ENCODE assay signal across 14 cellular contexts in the genomic region with DNA sequence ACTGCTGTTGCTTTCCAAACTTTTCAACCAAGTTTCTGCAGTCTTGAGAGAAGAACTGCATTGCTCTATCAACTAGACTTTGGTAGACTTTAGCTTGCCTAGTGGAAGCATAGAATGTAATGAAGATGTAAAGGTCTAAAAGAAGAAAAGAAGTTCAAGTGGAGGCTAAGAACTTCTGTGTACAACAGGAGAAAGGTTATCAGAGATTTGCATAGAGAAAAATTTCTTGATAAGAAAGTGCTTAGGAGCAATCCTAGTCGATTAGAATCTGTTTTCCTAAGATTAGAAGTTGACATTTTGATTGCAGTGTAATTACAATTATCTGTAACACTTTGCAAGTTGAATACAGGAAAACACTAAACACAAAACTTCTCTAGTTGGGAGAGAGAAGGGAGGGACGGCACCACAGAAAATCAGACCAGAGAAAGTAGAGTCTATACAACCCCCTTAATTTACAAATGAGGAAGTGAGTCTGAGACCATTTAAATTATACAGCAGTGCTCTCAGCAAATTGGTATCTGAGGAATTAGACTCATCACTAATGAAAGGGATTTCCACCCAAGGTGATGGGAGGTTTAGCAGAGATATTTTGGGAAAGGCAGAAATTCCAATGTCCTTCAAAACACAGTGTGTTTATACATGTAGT.
DNase-seq lines count a peak whose midpoint lies in the region; ATAC-seq lines count a peak whose summit lies in the region.
"Had no signal": no experiment of that assay in that cellular context is flagged by ENCODE, and none has a peak within 500 bp of the region (broad histone marks: within the 10 kb centered on the region; RNA-seq: fewer than 3 reads in every experiment).

No MANE protein-coding gene starts in this region.

- DNase-seq in NOMO-1 (lab: John Stamatoyannopoulos, UW; ENCODE audit: unreplicated experiment in 2 of 2) (peak; percentile 10 to 21), NOMO-1 treated with dmso at 0.1 percent for 144 hours (lab: John Stamatoyannopoulos, UW; ENCODE audit: unreplicated experiment) (no peak), DMS153 treated with DMSO at 0.1 percent for 48 hours (lab: John Stamatoyannopoulos, UW; ENCODE audit: unreplicated experiment) (no peak), NCI-H1694 treated with DMSO at 0.1 percent for 48 hours (lab: John Stamatoyannopoulos, UW) (no peak)
- DNase-seq in activated T-helper 2 cell treated with anti-CD3 and anti-CD28 coated beads, Interferon-gamma antibody, Interleukin-2, Interleukin-4, amounts not matched to agents 10 μg/mL and 5 μg/mL and 100 μg/mL, durations not matched to agents 14 hours and 24 hours and 36 hours (ENCODE audit: low spot score) = no peak
- DNase-seq: 8988T; activated naive CD8-positive, alpha-beta T cell treated with anti-CD3 and anti-CD28 coated beads for 36 hours; DMS53; H7; Karpas-422; midbrain had no signal

- no peaks in the 10 kb centered on the region for H3K27me3 Mint-ChIP-seq in activated T-helper 2 cell treated with anti-CD3 and anti-CD28 coated beads, Interferon-gamma antibody, Interleukin-2, Interleukin-4, amounts not matched to agents 10 μg/mL and 5 μg/mL and 100 μg/mL, durations not matched to agents 14 hours and 24 hours and 36 hours (ENCODE audit: low read depth)

- H3K4me3 Mint-ChIP-seq in activated T-helper 2 cell treated with anti-CD3 and anti-CD28 coated beads, Interferon-gamma antibody, Interleukin-2, Interleukin-4, amounts not matched to agents 10 μg/mL and 5 μg/mL and 100 μg/mL, durations not matched to agents 14 hours and 24 hours and 36 hours (ENCODE audit: low read depth) = no peak overlapping the region
- H3K4me3 Mint-ChIP-seq: activated naive CD8-positive, alpha-beta T cell treated with anti-CD3 and anti-CD28 coated beads for 36 hours had no signal

- no peak overlapping the region for H3K27ac Mint-ChIP-seq in activated T-helper 2 cell treated with anti-CD3 and anti-CD28 coated beads, Interferon-gamma antibody, Interleukin-2, Interleukin-4, amounts not matched to agents 10 μg/mL and 5 μg/mL and 100 μg/mL, durations not matched to agents 14 hours and 24 hours and 36 hours
- H3K27ac Mint-ChIP-seq: activated naive CD8-positive, alpha-beta T cell treated with anti-CD3 and anti-CD28 coated beads for 36 hours had no signal

- no peaks in the 10 kb centered on the region for H3K36me3 Mint-ChIP-seq in activated T-helper 2 cell treated with anti-CD3 and anti-CD28 coated beads, Interferon-gamma antibody, Interleukin-2, Interleukin-4, amounts not matched to agents 10 μg/mL and 5 μg/mL and 100 μg/mL, durations not matched to agents 14 hours and 24 hours and 36 hours (ENCODE audit: low read depth)
- H3K36me3 Mint-ChIP-seq: activated naive CD8-positive, alpha-beta T cell treated with anti-CD3 and anti-CD28 coated beads for 36 hours had no signal

- ATAC-seq in HG02588 (IDR thresholded peaks at IDR 0.05; ENCODE audit: unreplicated experiment) (peak; percentile 90), HG03460 (IDR thresholded peaks at IDR 0.05; ENCODE audit: unreplicated experiment) (peak; percentile 68), GM18873 (IDR thresholded peaks at IDR 0.05; ENCODE audit: low FRiP score, unreplicated experiment) (no peak)

- intact Hi-C loops in activated T-helper 2 cell treated with anti-CD3 and anti-CD28 coated beads, Interferon-gamma antibody, Interleukin-2, Interleukin-4, amounts not matched to agents 10 μg/mL and 5 μg/mL and 100 μg/mL, durations not matched to agents 14 hours and 24 hours and 36 hours (cut with micrococcal nuclease) = no loop called here

- no peaks in the 10 kb centered on the region for H3K4me1 Mint-ChIP-seq in activated T-helper 2 cell treated with anti-CD3 and anti-CD28 coated beads, Interferon-gamma antibody, Interleukin-2, Interleukin-4, amounts not matched to agents 10 μg/mL and 5 μg/mL and 100 μg/mL, durations not matched to agents 14 hours and 24 hours and 36 hours (ENCODE audit: low read depth)
- H3K4me1 Mint-ChIP-seq: activated naive CD8-positive, alpha-beta T cell treated with anti-CD3 and anti-CD28 coated beads for 36 hours had no signal

- no peaks in the 10 kb centered on the region for H3K9me3 Mint-ChIP-seq in activated T-helper 2 cell treated with anti-CD3 and anti-CD28 coated beads, Interferon-gamma antibody, Interleukin-2, Interleukin-4, amounts not matched to agents 10 μg/mL and 5 μg/mL and 100 μg/mL, durations not matched to agents 14 hours and 24 hours and 36 hours
- H3K9me3 Mint-ChIP-seq: activated naive CD8-positive, alpha-beta T cell treated with anti-CD3 and anti-CD28 coated beads for 36 hours had no signal

Comparison
In these comparisons a context has a peak if more than half of its experiments do, and no peak if none do; other contexts are left out.
1. DNase-seq: peak in NOMO-1 (2 of 2); none in NOMO-1 treated with dmso at 0.1 percent for 144 hours (single experiment), DMS153 treated with DMSO at 0.1 percent for 48 hours (single experiment), NCI-H1694 treated with DMSO at 0.1 percent for 48 hours (single experiment) and activated T-helper 2 cell treated with anti-CD3 and anti-CD28 coated beads, Interferon-gamma antibody, Interleukin-2, Interleukin-4, amounts not matched to agents 10 μg/mL and 5 μg/mL and 100 μg/mL, durations not matched to agents 14 hours and 24 hours and 36 hours (single experiment).